In genomic region chr1:43034195-43034658, GRCh38 we compare ENCODE assay signal across 19 cellular contexts.
DNase-seq lines count a peak whose midpoint lies in the region; ATAC-seq and TF ChIP-seq lines count a peak whose summit lies in the region.
"Had no signal": no experiment of that assay in that cellular context is flagged by ENCODE, and none has a peak within 500 bp of the region (broad histone marks: within the 10 kb centered on the region; RNA-seq: fewer than 3 reads in every experiment).

No MANE protein-coding gene starts in this region.

- peak overlapping the region; percentile 52 for H3K4me3 Mint-ChIP-seq in activated CD4-positive, alpha-beta T cell treated with anti-CD3 and anti-CD28 coated beads, Interleukin-2, amount 10 ng/mL, durations not matched to agents 24 days and 14 days
- peak overlapping the region in 2 of 3 donors; percentile 21 to 49 for H3K4me3 Mint-ChIP-seq in T-cell
- H3K4me3 Mint-ChIP-seq: H9 had no signal

- no peak overlapping the region for H2BK5ac ChIP-seq in trophoblast cell (ENCODE audit: low read depth, low read length, poor library complexity)

- H3K4me2 ChIP-seq in trophoblast cell (ENCODE audit: low read length): no peak overlapping the region
- H3K4me2 ChIP-seq: smooth muscle cell had no signal

- H3K23ac ChIP-seq in trophoblast cell (ENCODE audit: low read length): no peak overlapping the region

- peak overlapping the region in 3 of 4 donors; percentile 5 to 58 (median 43) for H3K27ac ChIP-seq in esophagus squamous epithelium
- no peak overlapping the region for H3K27ac ChIP-seq in trophoblast cell (ENCODE audit: low read depth, low read length)
- H3K27ac ChIP-seq: neutrophil, upper lobe of right lung had no signal

- H3K4me1 ChIP-seq in esophagus squamous epithelium (peaks cover 4 to 30% (median 10%) of the 10 kb centered on the region in 3 donors), trophoblast cell (ENCODE audit: control insufficient read depth in 1 of 2, insufficient read depth in 2 of 2, low read length in 2 of 2) (peaks cover 5 to 8% of the 10 kb centered on the region in 2 experiments)

- H2AK5ac ChIP-seq in trophoblast cell (ENCODE audit: low read length): no peak overlapping the region

- H3K27me3 ChIP-seq in esophagus squamous epithelium: no peaks in the 10 kb centered on the region
- no peaks in the 10 kb centered on the region for H3K27me3 ChIP-seq in trophoblast cell (ENCODE audit: insufficient read depth, low read length)
- H3K27me3 ChIP-seq: neutrophil had no signal

- H3K79me1 ChIP-seq in trophoblast cell (ENCODE audit: low read length): peaks cover 5% of the 10 kb centered on the region

- peak overlapping the region; percentile 96 for H3K27ac Mint-ChIP-seq in activated CD4-positive, alpha-beta T cell treated with anti-CD3 and anti-CD28 coated beads, Interleukin-2, amount 10 ng/mL, durations not matched to agents 24 days and 14 days
- peak overlapping the region; percentile 97 to 98 for H3K27ac Mint-ChIP-seq in T-cell
- H3K27ac Mint-ChIP-seq: H9 had no signal

- ATAC-seq in T-cell (replicated peaks in 1 of 4) (peak in 2 of 4 experiments; percentile 12 to 15), GM21786 (IDR thresholded peaks at IDR 0.05; ENCODE audit: unreplicated experiment) (no peak)
- ATAC-seq: activated CD4-positive, CD25-positive, alpha-beta regulatory T cell treated with anti-CD3 and anti-CD28 coated beads, Interleukin-2, amount 50 U/mL, for 24 hours; upper lobe of right lung had no signal

- H4K8ac ChIP-seq in trophoblast cell (ENCODE audit: low read depth, low read length): no peak overlapping the region

- H3K36me3 ChIP-seq in esophagus squamous epithelium (no peaks in the 10 kb centered on the region), trophoblast cell (ENCODE audit: control insufficient read depth in 1 of 2, insufficient read depth in 2 of 2, low read length in 2 of 2) (no peaks in the 10 kb centered on the region)
- H3K36me3 ChIP-seq: neutrophil, upper lobe of right lung had no signal

- no peak overlapping the region for H3K18ac ChIP-seq in trophoblast cell (ENCODE audit: low read length)

- no peak overlapping the region for H3K9ac ChIP-seq in trophoblast cell (ENCODE audit: low read length)

- H3K79me2 ChIP-seq in trophoblast cell (ENCODE audit: control insufficient read depth, insufficient read depth, low read length, poor library complexity): peaks cover 2% of the 10 kb centered on the region

- H3K4ac ChIP-seq in trophoblast cell (ENCODE audit: low read depth, low read length): no peak overlapping the region

- H2BK12ac ChIP-seq in trophoblast cell (ENCODE audit: low read length): peak overlapping the region; percentile 53

- H3K27me3 Mint-ChIP-seq in activated CD4-positive, alpha-beta T cell treated with anti-CD3 and anti-CD28 coated beads, Interleukin-2, amount 10 ng/mL, durations not matched to agents 24 days and 14 days: peaks cover 2% of the 10 kb centered on the region
- no peaks in the 10 kb centered on the region for H3K27me3 Mint-ChIP-seq in T-cell

- H3K9me3 ChIP-seq in esophagus squamous epithelium (no peaks in the 10 kb centered on the region), trophoblast cell (ENCODE audit: insufficient read depth, low read depth, low read length) (no peaks in the 10 kb centered on the region)
- H3K9me3 ChIP-seq: neutrophil, upper lobe of right lung had no signal

- no peak overlapping the region for H2BK120ac ChIP-seq in trophoblast cell (ENCODE audit: insufficient read depth, low read length, poor library complexity)

- H3K4me1 Mint-ChIP-seq in activated CD4-positive, alpha-beta T cell treated with anti-CD3 and anti-CD28 coated beads, Interleukin-2, amount 10 ng/mL, durations not matched to agents 24 days and 14 days: peaks cover 8% of the 10 kb centered on the region
- H3K4me1 Mint-ChIP-seq in T-cell: peaks cover 19 to 23% (median 19%) of the 10 kb centered on the region in 3 donors

- CTCF ChIA-PET in T-cell (lab: Charles Lee): interaction anchor here in 1 of 2 donors (0.9 to 1.8 kb wide), 2 partner anchors 39 to 111 kb away, joined by 3 to 7 read pairs; no protein-coding TSS in a partner anchor

- H3K9me3 Mint-ChIP-seq in activated CD4-positive, alpha-beta T cell treated with anti-CD3 and anti-CD28 coated beads, Interleukin-2, amount 10 ng/mL, durations not matched to agents 24 days and 14 days: no peaks in the 10 kb centered on the region
- H3K9me3 Mint-ChIP-seq in T-cell: no peaks in the 10 kb centered on the region
- H3K9me3 Mint-ChIP-seq: H9 had no signal

- H3K4me3 ChIP-seq in esophagus squamous epithelium (no peak overlapping the region), trophoblast cell (ENCODE audit: low read depth, low read length) (no peak overlapping the region)
- H3K4me3 ChIP-seq: dorsolateral prefrontal cortex, smooth muscle cell, upper lobe of right lung had no signal

- H4K91ac ChIP-seq in trophoblast cell (ENCODE audit: low read depth, low read length): peak overlapping the region; percentile 7

- no peak overlapping the region for H3K14ac ChIP-seq in trophoblast cell (ENCODE audit: low read length)

- POLR2A ChIA-PET in T-cell (lab: Charles Lee): interaction anchor here in 1 of 2 donors (0.6 kb wide), 1 partner anchor 10 kb away, joined by 3 read pairs; no protein-coding TSS in a partner anchor

- no peak for DNase-seq in activated CD4-positive, alpha-beta T cell treated with anti-CD3 and anti-CD28 coated beads, Interleukin-2, amount 10 ng/mL, durations not matched to agents 24 days and 14 days
- no peak for DNase-seq in activated CD4-positive, alpha-beta T cell treated with anti-CD3 and anti-CD28 coated beads, Interleukin-2, amount 50 U/mL, for 1 hour
- DNase-seq in T-cell: no peak
- DNase-seq in esophagus squamous epithelium (lab: John Stamatoyannopoulos, UW): no peak
- DNase-seq in trophoblast cell: no peak
- no peak for DNase-seq in cortex of kidney (lab: John Stamatoyannopoulos, UW)
- DNase-seq in SIG-M5 treated with dmso at 0.1 percent for 504 hours (lab: John Stamatoyannopoulos, UW; ENCODE audit: unreplicated experiment): no peak
- DNase-seq: ACHN, dorsolateral prefrontal cortex, foreskin melanocyte, H9, NCI-H1436 treated with DMSO at 0.1 percent for 48 hours, NCI-H774, SIG-M5, upper lobe of right lung had no signal

- H4K12ac ChIP-seq in trophoblast cell (ENCODE audit: low read depth, low read length): no peak overlapping the region

- H2AFZ ChIP-seq in trophoblast cell (ENCODE audit: insufficient read depth, low read length, poor library complexity): no peak overlapping the region

- intact Hi-C loops in activated CD4-positive, alpha-beta T cell treated with anti-CD3 and anti-CD28 coated beads, Interleukin-2, amount 10 ng/mL, durations not matched to agents 24 days and 14 days (cut with micrococcal nuclease): no loop called here
- intact Hi-C loops in esophagus squamous epithelium (cut with DNase I): no loop called here

- no peak for TF ChIP-seq CTCF in esophagus squamous epithelium (IDR thresholded peaks at IDR 0.05)

- H3K36me3 Mint-ChIP-seq in activated CD4-positive, alpha-beta T cell treated with anti-CD3 and anti-CD28 coated beads, Interleukin-2, amount 10 ng/mL, durations not matched to agents 24 days and 14 days (ENCODE audit: low read depth): no peaks in the 10 kb centered on the region
- H3K36me3 Mint-ChIP-seq in T-cell: no peaks in the 10 kb centered on the region

- no peak for TF ChIP-seq POLR2A in esophagus squamous epithelium (IDR thresholded peaks at IDR 0.05)

- WGBS in esophagus squamous epithelium, 2 donors: 11% methylated on average over 1 of the region's 3 CpGs
- WGBS in trophoblast cell (ENCODE audit: extremely low coverage, insufficient coverage, insufficient read length): no CpG with 5 or more reads among the region's 3 CpGs
